Comparison of ENCODE assay signal across 23 cellular contexts in genomic region chr10:61050120-61050745, GRCh38.
DNase-seq lines count a peak whose midpoint lies in the region; ATAC-seq, FAIRE-seq and TF ChIP-seq lines count a peak whose summit lies in the region.
"Had no signal": no experiment of that assay in that cellular context is flagged by ENCODE, and none has a peak within 500 bp of the region (broad histone marks: within the 10 kb centered on the region; RNA-seq: fewer than 3 reads in every experiment).

No MANE protein-coding gene starts in this region.

- no peak overlapping the region for H3K9ac ChIP-seq in HepG2 (ENCODE audit: insufficient read depth, low read depth, low read length)
- no peak overlapping the region for H3K9ac ChIP-seq in K562 (ENCODE audit: insufficient read depth in 1 of 2, low read depth in 2 of 2, low read length in 2 of 2)
- H3K9ac ChIP-seq in trophoblast cell (ENCODE audit: low read length) = no peak overlapping the region
- H3K9ac ChIP-seq: BLaER1 had no signal

- H3K79me2 ChIP-seq in HepG2 (ENCODE audit: insufficient read depth, low read length) (no peaks in the 10 kb centered on the region), K562 (ENCODE audit: control insufficient read depth, insufficient read depth, low read length) (no peaks in the 10 kb centered on the region), trophoblast cell (ENCODE audit: control insufficient read depth, insufficient read depth, low read length, poor library complexity) (no peaks in the 10 kb centered on the region)

- in situ Hi-C loops in HepG2 (cut with HindIII; ENCODE audit: extremely low pct_ligation_motif_present, low pct_unique_long_range_greater_than_20kb) = no loop called here
- in situ Hi-C loops in K562 (cut with MboI) = no loop called here

- no peak overlapping the region for H3K4ac ChIP-seq in trophoblast cell (ENCODE audit: low read depth, low read length)

- TF ChIP-seq EP300 in HepG2 (IDR thresholded peaks at IDR 0.05; ENCODE audit: low read depth in 2 of 2, low read length in 2 of 2) (no peak), HepG2 (CRISPR knock-in tag; IDR thresholded peaks at IDR 0.05; ENCODE audit: borderline replicate concordance) (no peak), K562 (IDR thresholded peaks at IDR 0.05; ENCODE audit: low read length) (no peak)

- no peak overlapping the region for H3K18ac ChIP-seq in trophoblast cell (ENCODE audit: low read length)

- DNase-seq in HepG2 (ENCODE audit: low spot score) = no peak
- DNase-seq in right lobe of liver = no peak
- no peak for DNase-seq in K562 (ENCODE audit: extremely low read depth in 1 of 4, low spot score in 3 of 4)
- DNase-seq in trophoblast cell = peak; percentile 78 to 88
- no peak for DNase-seq in mucosa of gallbladder (ENCODE audit: low spot score)
- DNase-seq: ACHN; BE2C; C1 segment of cervical spinal cord; CD4-positive, alpha-beta memory T cell; CD4-positive, CD25-positive, alpha-beta regulatory T cell; CD8-positive, alpha-beta memory T cell; DMS153; DMS53; DMS79; DND-41; EL; GDM1 had no signal

- POLR2A ChIA-PET in HepG2 (lab: Yijun Ruan, JAX) = no interaction called here
- POLR2A ChIA-PET in K562 (lab: Yijun Ruan, JAX) = interaction anchor here (1.5 to 2.3 kb wide), 2 partner anchors 8 to 11 kb away, joined by 6 to 9 read pairs; no protein-coding TSS in a partner anchor

- 96% methylated on average over 5 of the region's 5 CpGs for WGBS in HepG2 (ENCODE audit: low lambda C conversion rate)
- WGBS in right lobe of liver (ENCODE audit: insufficient coverage, low coverage, low lambda C conversion rate, missing lambda C conversion rate) = 80% methylated on average over 4 of the region's 5 CpGs
- 2% methylated on average over 5 of the region's 5 CpGs for WGBS in K562 (ENCODE audit: insufficient coverage, low coverage, missing lambda C conversion rate)
- WGBS in trophoblast cell (ENCODE audit: extremely low coverage, insufficient coverage, insufficient read length) = no CpG with 5 or more reads among the region's 5 CpGs

- H4K20me1 ChIP-seq in HepG2 (ENCODE audit: insufficient read depth, low read length) (no peaks in the 10 kb centered on the region), K562 (replicated peaks; ENCODE audit: control insufficient read depth, insufficient read depth, low read length) (no peaks in the 10 kb centered on the region)
- H4K20me1 ChIP-seq: BLaER1 had no signal

- FAIRE-seq in HepG2 (lab: Jason Lieb, UNC) (no peak), K562 (lab: Jason Lieb, UNC) (no peak)
- FAIRE-seq: GM12878, GM12892, GM18507 had no signal

- H3K9me1 ChIP-seq in K562 (ENCODE audit: control insufficient read depth, insufficient read depth, low read length) = no peaks in the 10 kb centered on the region

- H3K27me3 ChIP-seq in HepG2 (ENCODE audit: control insufficient read depth in 1 of 2, insufficient read depth in 2 of 2, low read length in 2 of 2) (no peaks in the 10 kb centered on the region), right lobe of liver (no peaks in the 10 kb centered on the region), K562 (ENCODE audit: control insufficient read depth in 2 of 2, insufficient read depth in 2 of 2, low read length in 2 of 2) (no peaks in the 10 kb centered on the region; a peak in 1 of 5 replicates), trophoblast cell (ENCODE audit: insufficient read depth, low read length) (no peaks in the 10 kb centered on the region)
- H3K27me3 ChIP-seq: BE2C, BLaER1 had no signal

- H2AFZ ChIP-seq in HepG2 (ENCODE audit: low read length) (no peak overlapping the region), K562 (ENCODE audit: low read depth, low read length) (no peak overlapping the region), trophoblast cell (ENCODE audit: insufficient read depth, low read length, poor library complexity) (no peak overlapping the region)

- no peak overlapping the region for H3K14ac ChIP-seq in trophoblast cell (ENCODE audit: low read length)

- H2AK5ac ChIP-seq in trophoblast cell (ENCODE audit: low read length) = no peak overlapping the region

- TF ChIP-seq CTCF in HepG2 (CRISPR knock-in tag; IDR thresholded peaks at IDR 0.05) (no peak), right lobe of liver (IDR thresholded peaks at IDR 0.05) (no peak), K562 (IDR thresholded peaks at IDR 0.05 in 2 of 3, conservative IDR thresholded peaks at IDR 0.05 in 1 of 3; ENCODE audit: insufficient read depth in 2 of 3, low read depth in 1 of 3, low read length in 3 of 3) (no peak)

- H4K91ac ChIP-seq in trophoblast cell (ENCODE audit: low read depth, low read length) = peak overlapping the region; percentile 33

- no peak overlapping the region for H4K8ac ChIP-seq in trophoblast cell (ENCODE audit: low read depth, low read length)

- H3K4me3 ChIP-seq in HepG2 (replicated peaks in 1 of 3; ENCODE audit: insufficient read depth in 1 of 3, low read depth in 2 of 3, low read length in 3 of 3) = no peak overlapping the region
- H3K4me3 ChIP-seq in right lobe of liver = no peak overlapping the region
- no peak overlapping the region for H3K4me3 ChIP-seq in K562
- H3K4me3 ChIP-seq in trophoblast cell (ENCODE audit: low read depth, low read length) = no peak overlapping the region
- H3K4me3 ChIP-seq: BLaER1, GM12878 had no signal

- H3K4me2 ChIP-seq in HepG2 (ENCODE audit: low read depth, low read length) (no peak overlapping the region), K562 (ENCODE audit: insufficient read depth, low read length) (no peak overlapping the region), trophoblast cell (ENCODE audit: low read length) (no peak overlapping the region)
- H3K4me2 ChIP-seq: BLaER1 had no signal

- H3K9me3 ChIP-seq in HepG2 (ENCODE audit: low read length) (no peaks in the 10 kb centered on the region), right lobe of liver (no peaks in the 10 kb centered on the region), K562 (replicated peaks; ENCODE audit: control insufficient read depth, insufficient read depth, low read depth, low read length) (no peaks in the 10 kb centered on the region), trophoblast cell (ENCODE audit: insufficient read depth, low read depth, low read length) (no peaks in the 10 kb centered on the region)
- H3K9me3 ChIP-seq: BE2C, BLaER1 had no signal

- H2BK5ac ChIP-seq in trophoblast cell (ENCODE audit: low read depth, low read length, poor library complexity) = no peak overlapping the region

- no peaks in the 10 kb centered on the region for H3K36me3 ChIP-seq in HepG2 (replicated peaks in 1 of 2; ENCODE audit: control insufficient read depth in 1 of 2, insufficient read depth in 2 of 2, low read length in 2 of 2)
- H3K36me3 ChIP-seq in right lobe of liver = no peaks in the 10 kb centered on the region
- H3K36me3 ChIP-seq in K562 (ENCODE audit: control insufficient read depth, insufficient read depth, low read length) = no peaks in the 10 kb centered on the region
- no peaks in the 10 kb centered on the region for H3K36me3 ChIP-seq in trophoblast cell (ENCODE audit: control insufficient read depth in 1 of 2, insufficient read depth in 2 of 2, low read length in 2 of 2)
- H3K36me3 ChIP-seq: BE2C, BLaER1 had no signal

- TF ChIP-seq POLR2A in HepG2 (IDR thresholded peaks at IDR 0.05; ENCODE audit: insufficient read depth in 1 of 2, low read depth in 2 of 2, low read length in 2 of 2) (no peak), right lobe of liver (IDR thresholded peaks at IDR 0.05) (no peak), K562 (conservative IDR thresholded peaks at IDR 0.05) (no peak)

- H2BK120ac ChIP-seq in trophoblast cell (ENCODE audit: insufficient read depth, low read length, poor library complexity) = no peak overlapping the region

- no peak overlapping the region for H4K12ac ChIP-seq in trophoblast cell (ENCODE audit: low read depth, low read length)

- BruUV-seq in HepG2 (replicated peaks; lab: Mats Ljungman, UMichigan) (no TSS peak), K562 (replicated peaks; lab: Mats Ljungman, UMichigan) (no TSS peak)

- ATAC-seq in HepG2 (no peak), right lobe of liver (no peak), K562 (no peak), HG03460 (IDR thresholded peaks at IDR 0.05; ENCODE audit: unreplicated experiment) (no peak)
- ATAC-seq: GM12878 had no signal

- no peak overlapping the region for H2BK12ac ChIP-seq in trophoblast cell (ENCODE audit: low read length)

- peaks cover 8% of the 10 kb centered on the region for H3K4me1 ChIP-seq in HepG2 (ENCODE audit: insufficient read depth, low read length)
- no peaks in the 10 kb centered on the region for H3K4me1 ChIP-seq in right lobe of liver
- no peaks in the 10 kb centered on the region for H3K4me1 ChIP-seq in K562 (replicated peaks in 1 of 2; ENCODE audit: control insufficient read depth in 2 of 2, insufficient read depth in 2 of 2, low read length in 2 of 2)
- no peaks in the 10 kb centered on the region for H3K4me1 ChIP-seq in trophoblast cell (ENCODE audit: control insufficient read depth in 1 of 2, insufficient read depth in 2 of 2, low read length in 2 of 2)
- H3K4me1 ChIP-seq: BE2C, BLaER1 had no signal

- CTCF ChIA-PET in HepG2 (lab: Yijun Ruan, JAX; ENCODE audit: low intra/inter-chr PET ratio, low total read pairs) (no interaction called here), K562 (lab: Yijun Ruan, JAX; ENCODE audit: low intra/inter-chr PET ratio) (no interaction called here)

- H3K27ac ChIP-seq in HepG2 (ENCODE audit: extremely low read length, insufficient read depth, low read length) = no peak overlapping the region
- H3K27ac ChIP-seq in right lobe of liver = no peak overlapping the region
- H3K27ac ChIP-seq in K562 (ENCODE audit: extremely low read depth, low read depth, low read length) = no peak overlapping the region
- H3K27ac ChIP-seq in trophoblast cell (ENCODE audit: low read depth, low read length) = no peak overlapping the region
- H3K27ac ChIP-seq: 22Rv1, BLaER1 had no signal

- no peaks in the 10 kb centered on the region for H3K79me1 ChIP-seq in trophoblast cell (ENCODE audit: low read length)

- intact Hi-C loops in HepG2 (cut with micrococcal nuclease; ENCODE audit: unreplicated experiment) (no loop called here), right lobe of liver (cut with DNase I) (no loop called here), K562 (cut with micrococcal nuclease) (no loop called here)

- TF ChIP-seq RAD21 in HepG2 (CRISPR knock-in tag; IDR thresholded peaks at IDR 0.05) (no peak), K562 (CRISPR knock-in tag; conservative IDR thresholded peaks at IDR 0.05 in 1 of 2, IDR thresholded peaks at IDR 0.05 in 1 of 2) (no peak)

- H3K23ac ChIP-seq in trophoblast cell (ENCODE audit: low read length) = no peak overlapping the region

TF ChIP-seq in HepG2, 621 proteins besides CTCF, POLR2A, EP300 and RAD21 (continues in another document):
- TF ChIP-seq MAFK (conservative IDR thresholded peaks at IDR 0.05 in 1 of 2, IDR thresholded peaks at IDR 0.05 in 1 of 2; ENCODE audit: low read length in 2 of 2) (peak; percentile 60 to 90), FOSL2 (CRISPR knock-in tag; IDR thresholded peaks at IDR 0.05) (no peak), EZH2 (conservative IDR thresholded peaks at IDR 0.05; ENCODE audit: low read depth, low read length) (no peak)

TF ChIP-seq in K562, 482 proteins besides CTCF, POLR2A, EP300 and RAD21 (continues in another document):
- TF ChIP-seq MAFK (IDR thresholded peaks at IDR 0.05; ENCODE audit: low read length) (peak; percentile 71), ZNF316 (IDR thresholded peaks at IDR 0.05) (peak; percentile 83), C11orf30 (IDR thresholded peaks at IDR 0.05; ENCODE audit: low read depth) (peak; percentile 61; the same call in 1 of the 2 replicates), NEUROD1 (IDR thresholded peaks at IDR 0.05; ENCODE audit: borderline replicate concordance, low read depth, low read length, partially characterized antibody) (no peak)

Comparison
In these comparisons a context has a peak if more than half of its experiments do, and no peak if none do; other contexts are left out.
1. DNase-seq: peak in trophoblast cell (2 of 2); none in HepG2 (single experiment), right lobe of liver (0 of 3), K562 (0 of 4) and mucosa of gallbladder (single experiment).
2. Of the 241 proteins assayed by ChIP-seq in both HepG2 and K562: peak only in HepG2: none; only in K562: MAFG; in both: MAFF and MAFK; in neither: 238.